Comparison of ENCODE assay signal across 8 cellular contexts in genomic region chr19:912181-913079, GRCh38. TPM values are rescaled to one million over a fixed set of nuclear protein-coding genes. Genes with fewer than 3 reads are reported as not detected.
DNase-seq lines count a peak whose midpoint lies in the region; ATAC-seq, FAIRE-seq and TF ChIP-seq lines count a peak whose summit lies in the region.

No MANE protein-coding gene starts in this region.

- H3K4me2 ChIP-seq in BLaER1, result peak overlapping the region; percentile 59
- H3K4me2 ChIP-seq in HepG2 (ENCODE audit: low read depth, low read length), result peak overlapping the region; percentile 23

- peak overlapping the region; percentile 84 for H3K27ac ChIP-seq in BLaER1
- peak overlapping the region; percentile 57 for H3K27ac ChIP-seq in HUES48 (ENCODE audit: low read depth, low read length)
- H3K27ac ChIP-seq in ascending aorta, result peak overlapping the region; percentile 74 to 79
- H3K27ac ChIP-seq in HepG2 (ENCODE audit: extremely low read length, insufficient read depth, low read length), result peak overlapping the region; percentile 26
- peak overlapping the region; percentile 47 to 71 for H3K27ac ChIP-seq in thoracic aorta

- CTCF ChIA-PET in HepG2 (lab: Yijun Ruan, JAX; ENCODE audit: low intra/inter-chr PET ratio, low total read pairs), result no interaction called here

- peaks cover 18% of the 10 kb centered on the region for H3K79me2 ChIP-seq in HepG2 (ENCODE audit: insufficient read depth, low read length)

- in situ Hi-C loops in HepG2 (cut with HindIII; ENCODE audit: extremely low pct_ligation_motif_present, low pct_unique_long_range_greater_than_20kb), result no loop called here

- 0 out of 2 replicates have a peak, but pooled peaks cover 5% of the 10 kb centered on the region for H3K36me3 ChIP-seq in BLaER1
- no peaks in the 10 kb centered on the region for H3K36me3 ChIP-seq in HUES48 (ENCODE audit: control insufficient read depth, insufficient read depth, low read length)
- H3K36me3 ChIP-seq in ascending aorta, result no peaks in the 10 kb centered on the region
- H3K36me3 ChIP-seq in HepG2 (replicated peaks in 1 of 2; ENCODE audit: control insufficient read depth in 1 of 2, insufficient read depth in 2 of 2, low read length in 2 of 2), result no peaks in the 10 kb centered on the region
- H3K36me3 ChIP-seq in thoracic aorta, result no peaks in the 10 kb centered on the region

- 26% methylated on average over 64 of the region's 69 CpGs for WGBS in HepG2 (ENCODE audit: low lambda C conversion rate)

- H3K9ac ChIP-seq in BLaER1 (peak overlapping the region; percentile 86), HUES48 (ENCODE audit: low read depth, low read length) (no peak overlapping the region), HepG2 (ENCODE audit: insufficient read depth, low read depth, low read length) (peak overlapping the region; percentile 73; the same call in 1 of the 2 replicates)

- H3K9me3 ChIP-seq in BLaER1, result no peaks in the 10 kb centered on the region
- no peaks in the 10 kb centered on the region for H3K9me3 ChIP-seq in HUES48 (ENCODE audit: control insufficient read depth, insufficient read depth, low read length)
- H3K9me3 ChIP-seq in ascending aorta, result no peaks in the 10 kb centered on the region
- no peaks in the 10 kb centered on the region for H3K9me3 ChIP-seq in HepG2 (ENCODE audit: low read length)
- H3K9me3 ChIP-seq in thoracic aorta, result no peaks in the 10 kb centered on the region

- FAIRE-seq in HepG2 (lab: Jason Lieb, UNC), result no peak

- ATAC-seq in HepG2 (no peak), thoracic aorta (ENCODE audit: insufficient number of reproducible peaks, low FRiP score, low read depth) (peak; percentile 51), HG03135 (IDR thresholded peaks at IDR 0.05; ENCODE audit: unreplicated experiment) (no peak)

- H3K27me3 ChIP-seq in BLaER1, result peaks cover 31% of the 10 kb centered on the region
- H3K27me3 ChIP-seq in HUES48 (ENCODE audit: control insufficient read depth, insufficient read depth, low read length), result peaks cover 18% of the 10 kb centered on the region
- peaks cover 7% of the 10 kb centered on the region for H3K27me3 ChIP-seq in ascending aorta
- H3K27me3 ChIP-seq in HepG2 (ENCODE audit: control insufficient read depth in 1 of 2, insufficient read depth in 2 of 2, low read length in 2 of 2), result no peaks in the 10 kb centered on the region; a peak in 1 of 5 replicates
- no peaks in the 10 kb centered on the region for H3K27me3 ChIP-seq in thoracic aorta (replicated peaks; ENCODE audit: insufficient read depth)

- H3K4me1 ChIP-seq in BLaER1, result peaks cover 42% of the 10 kb centered on the region
- no peaks in the 10 kb centered on the region for H3K4me1 ChIP-seq in HUES48 (ENCODE audit: control insufficient read depth, insufficient read depth, low read length)
- peaks cover 2 to 12% of the 10 kb centered on the region in 2 donors for H3K4me1 ChIP-seq in ascending aorta
- H3K4me1 ChIP-seq in HepG2 (ENCODE audit: insufficient read depth, low read length), result peaks cover 32% of the 10 kb centered on the region
- H3K4me1 ChIP-seq in thoracic aorta (ENCODE audit: control insufficient read depth in 1 of 2, low read depth in 2 of 2), result peaks cover 11 to 13% of the 10 kb centered on the region in 2 donors

- H2AFZ ChIP-seq in HepG2 (ENCODE audit: low read length), result no peak overlapping the region

- BruUV-seq in HepG2 (replicated peaks; lab: Mats Ljungman, UMichigan), result no TSS peak

- intact Hi-C loops in ascending aorta (cut with DNase I), result loop anchor here (1.0 to 5.0 kb wide), 2 partner anchors 19 to 115 kb away; partner anchors contain the start of genes MED16, PTBP1 and RNU6-9
- intact Hi-C loops in HepG2 (cut with micrococcal nuclease; ENCODE audit: unreplicated experiment), result no loop called here

- DNase-seq in ascending aorta (ENCODE audit: low spot score in 2 of 2) (no peak), HepG2 (ENCODE audit: low spot score) (no peak), thoracic aorta (ENCODE audit: low spot score) (no peak), GOT3 (lab: John Stamatoyannopoulos, UW) (no peak), SHP77 (lab: John Stamatoyannopoulos, UW) (no peak)

- H4K20me1 ChIP-seq in BLaER1, result peaks cover 47% of the 10 kb centered on the region
- no peaks in the 10 kb centered on the region; the same call in 1 of the 2 replicates for H4K20me1 ChIP-seq in HepG2 (ENCODE audit: insufficient read depth, low read length)

- TF ChIP-seq CTCF in ascending aorta (IDR thresholded peaks at IDR 0.05) (no peak), HepG2 (CRISPR knock-in tag; IDR thresholded peaks at IDR 0.05) (no peak), thoracic aorta (IDR thresholded peaks at IDR 0.05) (no peak)

- H3K4me3 ChIP-seq in BLaER1 (peak overlapping the region; percentile 90), HUES48 (ENCODE audit: low read depth, low read length) (peak overlapping the region; percentile 72), ascending aorta (peak overlapping the region; percentile 93 to 95), HepG2 (replicated peaks in 1 of 3; ENCODE audit: insufficient read depth in 1 of 3, low read depth in 2 of 3, low read length in 3 of 3) (peak overlapping the region; percentile 69 to 97 (median 90); a peak in 4 of 6 replicates), thoracic aorta (peak overlapping the region; percentile 96)

- TF ChIP-seq RAD21 in HepG2 (CRISPR knock-in tag; IDR thresholded peaks at IDR 0.05), result no peak

- POLR2A ChIA-PET in HepG2 (lab: Yijun Ruan, JAX), result no interaction called here

- no peak for TF ChIP-seq POLR2A in HepG2 (IDR thresholded peaks at IDR 0.05; ENCODE audit: insufficient read depth in 1 of 2, low read depth in 2 of 2, low read length in 2 of 2)

- TF ChIP-seq EP300 in HepG2 (IDR thresholded peaks at IDR 0.05; ENCODE audit: low read depth in 2 of 2, low read length in 2 of 2), result no peak
- no peak for TF ChIP-seq EP300 in HepG2 (CRISPR knock-in tag; IDR thresholded peaks at IDR 0.05; ENCODE audit: borderline replicate concordance)

RNA-seq across cellular contexts. Expression of gene R3HDM4, which starts 0.6 kb away (rescaled TPM):
- 81.5 TPM for total RNA-seq in ascending aorta
- total RNA-seq in HepG2 (2016; rRNA removed; fragmentation: Illumina TruSeq; extraction: Trizol), result 21.8 and 26.2 TPM in 2 replicates
- 17.5 and 31.0 TPM in 2 replicates for total RNA-seq in HepG2 (2016; cell fraction: cytosol; rRNA removed; fragmentation: Illumina TruSeq; extraction: Trizol; ENCODE audit: low read depth)
- total RNA-seq in HepG2 (2016; cell fraction: insoluble cytoplasmic fraction; rRNA removed; fragmentation: Illumina TruSeq; extraction: Trizol), result 22.0 and 24.7 TPM in 2 replicates
- total RNA-seq in HepG2 (2016; cell fraction: membrane; rRNA removed; fragmentation: Illumina TruSeq; extraction: Trizol), result 29.7 and 34.2 TPM in 2 replicates
- 16.4 and 18.7 TPM in 2 replicates for total RNA-seq in HepG2 (2016; cell fraction: nucleus; rRNA removed; fragmentation: Illumina TruSeq; extraction: Trizol)
- 26.9 and 40.4 TPM in 2 replicates for polyA plus RNA-seq in HepG2 (2011; rRNA removed)
- polyA plus RNA-seq in HepG2 (2011; cell fraction: cytosol; rRNA removed), result 30.7 and 39.0 TPM in 2 replicates
- polyA plus RNA-seq in HepG2 (2011; cell fraction: nucleus; rRNA removed), result 57.8 and 68.0 TPM in 2 replicates
- 22.6 and 31.3 TPM in 2 replicates for polyA plus RNA-seq in HepG2 (2012)
- polyA plus RNA-seq in HepG2 (2016; cell fraction: cytosol; fragmentation: Illumina TruSeq; extraction: Trizol; ENCODE audit: low read depth), result 24.5 and 25.3 TPM in 2 replicates
- polyA plus RNA-seq in HepG2 (2016; cell fraction: insoluble cytoplasmic fraction; fragmentation: Illumina TruSeq; extraction: Trizol; ENCODE audit: low read depth), result 39.3 and 43.4 TPM in 2 replicates
- polyA plus RNA-seq in HepG2 (2016; cell fraction: membrane; fragmentation: Illumina TruSeq; extraction: Trizol; ENCODE audit: low read depth), result 44.4 and 45.0 TPM in 2 replicates
- 58.7 and 76.5 TPM in 2 replicates for polyA plus RNA-seq in HepG2 (2016; cell fraction: nucleus; fragmentation: Illumina TruSeq; extraction: Trizol; ENCODE audit: insufficient read depth, low read depth)
- polyA minus RNA-seq in HepG2 (2011; rRNA and poly(A)+ RNA removed; ENCODE audit: low replicate concordance), result 15.6 and 40.4 TPM in 2 replicates
- 11.7 and 15.6 TPM in 2 replicates for polyA minus RNA-seq in HepG2 (2011; cell fraction: cytosol; rRNA and poly(A)+ RNA removed)
- polyA minus RNA-seq in HepG2 (2011; cell fraction: nucleus; rRNA and poly(A)+ RNA removed), result 8.1 and 9.8 TPM in 2 replicates
- 10 to 100 TPM; 37.6 to 42.4 TPM for total RNA-seq in thoracic aorta

RNA-seq across cellular contexts. Expression of gene KISS1R, which starts 4.7 kb away (rescaled TPM):
- not detected for total RNA-seq in ascending aorta
- 3.9 and 10.2 TPM in 2 replicates for total RNA-seq in HepG2 (2016; rRNA removed; fragmentation: Illumina TruSeq; extraction: Trizol)
- total RNA-seq in HepG2 (2016; cell fraction: cytosol; rRNA removed; fragmentation: Illumina TruSeq; extraction: Trizol; ENCODE audit: low read depth), result 4.7 and 5.1 TPM in 2 replicates
- total RNA-seq in HepG2 (2016; cell fraction: insoluble cytoplasmic fraction; rRNA removed; fragmentation: Illumina TruSeq; extraction: Trizol), result 3.2 and 9.6 TPM in 2 replicates
- total RNA-seq in HepG2 (2016; cell fraction: membrane; rRNA removed; fragmentation: Illumina TruSeq; extraction: Trizol), result 7.1 and 8.6 TPM in 2 replicates
- total RNA-seq in HepG2 (2016; cell fraction: nucleus; rRNA removed; fragmentation: Illumina TruSeq; extraction: Trizol), result 8.2 and 8.4 TPM in 2 replicates
- polyA plus RNA-seq in HepG2 (2011; rRNA removed), result 1.1 and 1.5 TPM in 2 replicates
- polyA plus RNA-seq in HepG2 (2011; cell fraction: cytosol; rRNA removed), result 1.6 and 3.0 TPM in 2 replicates
- 10.4 and 11.9 TPM in 2 replicates for polyA plus RNA-seq in HepG2 (2011; cell fraction: nucleus; rRNA removed)
- polyA plus RNA-seq in HepG2 (2012), result 2.8 and 4.0 TPM in 2 replicates
- 3.6 and 4.4 TPM in 2 replicates for polyA plus RNA-seq in HepG2 (2016; cell fraction: cytosol; fragmentation: Illumina TruSeq; extraction: Trizol; ENCODE audit: low read depth)
- 4.2 and 5.9 TPM in 2 replicates for polyA plus RNA-seq in HepG2 (2016; cell fraction: insoluble cytoplasmic fraction; fragmentation: Illumina TruSeq; extraction: Trizol; ENCODE audit: low read depth)
- polyA plus RNA-seq in HepG2 (2016; cell fraction: membrane; fragmentation: Illumina TruSeq; extraction: Trizol; ENCODE audit: low read depth), result 4.5 and 6.0 TPM in 2 replicates
- polyA plus RNA-seq in HepG2 (2016; cell fraction: nucleus; fragmentation: Illumina TruSeq; extraction: Trizol; ENCODE audit: insufficient read depth, low read depth), result 15.3 and 19.1 TPM in 2 replicates
- 5.9 TPM in 1 of 2 replicates, not detected in the other for polyA minus RNA-seq in HepG2 (2011; rRNA and poly(A)+ RNA removed; ENCODE audit: low replicate concordance)
- polyA minus RNA-seq in HepG2 (2011; cell fraction: cytosol; rRNA and poly(A)+ RNA removed), result 2.4 and 3.7 TPM in 2 replicates
- polyA minus RNA-seq in HepG2 (2011; cell fraction: nucleus; rRNA and poly(A)+ RNA removed), result 0.50 and 0.77 TPM in 2 replicates
- not detected for total RNA-seq in thoracic aorta

RNA-seq across cellular contexts. Expression of gene ARID3A, which starts 13.4 kb away (rescaled TPM):
- total RNA-seq in ascending aorta, result 55.3 TPM
- 53.8 and 71.3 TPM in 2 replicates for total RNA-seq in HepG2 (2016; rRNA removed; fragmentation: Illumina TruSeq; extraction: Trizol)
- 26.5 and 31.5 TPM in 2 replicates for total RNA-seq in HepG2 (2016; cell fraction: cytosol; rRNA removed; fragmentation: Illumina TruSeq; extraction: Trizol; ENCODE audit: low read depth)
- 41.5 and 68.9 TPM in 2 replicates for total RNA-seq in HepG2 (2016; cell fraction: insoluble cytoplasmic fraction; rRNA removed; fragmentation: Illumina TruSeq; extraction: Trizol)
- 56.8 and 62.2 TPM in 2 replicates for total RNA-seq in HepG2 (2016; cell fraction: membrane; rRNA removed; fragmentation: Illumina TruSeq; extraction: Trizol)
- 35.6 and 47.1 TPM in 2 replicates for total RNA-seq in HepG2 (2016; cell fraction: nucleus; rRNA removed; fragmentation: Illumina TruSeq; extraction: Trizol)
- 77.9 and 102 TPM in 2 replicates for polyA plus RNA-seq in HepG2 (2011; rRNA removed)
- polyA plus RNA-seq in HepG2 (2011; cell fraction: cytosol; rRNA removed), result 44.7 and 68.0 TPM in 2 replicates
- polyA plus RNA-seq in HepG2 (2011; cell fraction: nucleus; rRNA removed), result 150 and 160 TPM in 2 replicates
- 78.6 and 99.3 TPM in 2 replicates for polyA plus RNA-seq in HepG2 (2012)
- polyA plus RNA-seq in HepG2 (2016; cell fraction: cytosol; fragmentation: Illumina TruSeq; extraction: Trizol; ENCODE audit: low read depth), result 31.0 and 31.3 TPM in 2 replicates
- polyA plus RNA-seq in HepG2 (2016; cell fraction: insoluble cytoplasmic fraction; fragmentation: Illumina TruSeq; extraction: Trizol; ENCODE audit: low read depth), result 58.1 and 70.4 TPM in 2 replicates
- 47.1 and 58.2 TPM in 2 replicates for polyA plus RNA-seq in HepG2 (2016; cell fraction: membrane; fragmentation: Illumina TruSeq; extraction: Trizol; ENCODE audit: low read depth)
- 76.0 and 89.6 TPM in 2 replicates for polyA plus RNA-seq in HepG2 (2016; cell fraction: nucleus; fragmentation: Illumina TruSeq; extraction: Trizol; ENCODE audit: insufficient read depth, low read depth)
- polyA minus RNA-seq in HepG2 (2011; rRNA and poly(A)+ RNA removed; ENCODE audit: low replicate concordance), result 15.5 and 299 TPM in 2 replicates
- 163 and 199 TPM in 2 replicates for polyA minus RNA-seq in HepG2 (2011; cell fraction: cytosol; rRNA and poly(A)+ RNA removed)
- polyA minus RNA-seq in HepG2 (2011; cell fraction: nucleus; rRNA and poly(A)+ RNA removed), result 48.5 and 77.1 TPM in 2 replicates
- 10 to 100 TPM in 1 of 2 donors, 1 to 10 TPM in 1; 3.3 to 11.2 TPM for total RNA-seq in thoracic aorta

RNA-seq across cellular contexts. Expression of gene RNU6-9, which starts 19.1 kb away (rescaled TPM):
- not detected for total RNA-seq in ascending aorta
- under 0.01 TPM in 1 of 2 replicates, not detected in the other for total RNA-seq in HepG2 (2016; rRNA removed; fragmentation: Illumina TruSeq; extraction: Trizol)
- under 0.01 TPM in 2 replicates for total RNA-seq in HepG2 (2016; cell fraction: cytosol; rRNA removed; fragmentation: Illumina TruSeq; extraction: Trizol; ENCODE audit: low read depth)
- under 0.01 TPM in 1 of 2 replicates, not detected in the other for total RNA-seq in HepG2 (2016; cell fraction: insoluble cytoplasmic fraction; rRNA removed; fragmentation: Illumina TruSeq; extraction: Trizol)
- total RNA-seq in HepG2 (2016; cell fraction: membrane; rRNA removed; fragmentation: Illumina TruSeq; extraction: Trizol), result under 0.01 TPM in 1 of 2 replicates, not detected in the other
- not detected in 2 replicates for total RNA-seq in HepG2 (2016; cell fraction: nucleus; rRNA removed; fragmentation: Illumina TruSeq; extraction: Trizol)
- not detected in 2 replicates for polyA plus RNA-seq in HepG2 (2011; rRNA removed)
- polyA plus RNA-seq in HepG2 (2011; cell fraction: cytosol; rRNA removed), result not detected in 2 replicates
- not detected in 2 replicates for polyA plus RNA-seq in HepG2 (2011; cell fraction: nucleus; rRNA removed)
- not detected in 2 replicates for polyA plus RNA-seq in HepG2 (2012)
- not detected in 2 replicates for polyA plus RNA-seq in HepG2 (2016; cell fraction: cytosol; fragmentation: Illumina TruSeq; extraction: Trizol; ENCODE audit: low read depth)
- not detected in 2 replicates for polyA plus RNA-seq in HepG2 (2016; cell fraction: insoluble cytoplasmic fraction; fragmentation: Illumina TruSeq; extraction: Trizol; ENCODE audit: low read depth)
- not detected in 2 replicates for polyA plus RNA-seq in HepG2 (2016; cell fraction: membrane; fragmentation: Illumina TruSeq; extraction: Trizol; ENCODE audit: low read depth)
- not detected in 2 replicates for polyA plus RNA-seq in HepG2 (2016; cell fraction: nucleus; fragmentation: Illumina TruSeq; extraction: Trizol; ENCODE audit: insufficient read depth, low read depth)
- under 0.01 TPM in 1 of 2 replicates, not detected in the other for polyA minus RNA-seq in HepG2 (2011; rRNA and poly(A)+ RNA removed; ENCODE audit: low replicate concordance)
- under 0.01 TPM in 1 of 2 replicates, not detected in the other for polyA minus RNA-seq in HepG2 (2011; cell fraction: cytosol; rRNA and poly(A)+ RNA removed)
- not detected in 2 replicates for polyA minus RNA-seq in HepG2 (2011; cell fraction: nucleus; rRNA and poly(A)+ RNA removed)
- total RNA-seq in thoracic aorta, result not detected

RNA-seq across cellular contexts. Expression of gene MED16, which starts 19.4 kb away (rescaled TPM):
- total RNA-seq in ascending aorta (73.2 TPM), HepG2 (2016; rRNA removed; fragmentation: Illumina TruSeq; extraction: Trizol) (14.8 and 18.4 TPM in 2 replicates), thoracic aorta (10 to 100 TPM; 29.1 to 38.0 TPM)
- 6.4 and 6.7 TPM in 2 replicates for total RNA-seq in HepG2 (2016; cell fraction: cytosol; rRNA removed; fragmentation: Illumina TruSeq; extraction: Trizol; ENCODE audit: low read depth)
- total RNA-seq in HepG2 (2016; cell fraction: insoluble cytoplasmic fraction; rRNA removed; fragmentation: Illumina TruSeq; extraction: Trizol), result 14.0 and 16.4 TPM in 2 replicates
- 12.3 and 14.3 TPM in 2 replicates for total RNA-seq in HepG2 (2016; cell fraction: membrane; rRNA removed; fragmentation: Illumina TruSeq; extraction: Trizol)
- total RNA-seq in HepG2 (2016; cell fraction: nucleus; rRNA removed; fragmentation: Illumina TruSeq; extraction: Trizol), result 11.3 and 13.2 TPM in 2 replicates
- 13.3 and 16.9 TPM in 2 replicates for polyA plus RNA-seq in HepG2 (2011; rRNA removed)
- 17.9 and 30.0 TPM in 2 replicates for polyA plus RNA-seq in HepG2 (2011; cell fraction: cytosol; rRNA removed)
- 45.6 and 56.5 TPM in 2 replicates for polyA plus RNA-seq in HepG2 (2011; cell fraction: nucleus; rRNA removed)
- polyA plus RNA-seq in HepG2 (2012), result 19.2 and 24.7 TPM in 2 replicates
- 7.2 and 8.1 TPM in 2 replicates for polyA plus RNA-seq in HepG2 (2016; cell fraction: cytosol; fragmentation: Illumina TruSeq; extraction: Trizol; ENCODE audit: low read depth)
- polyA plus RNA-seq in HepG2 (2016; cell fraction: insoluble cytoplasmic fraction; fragmentation: Illumina TruSeq; extraction: Trizol; ENCODE audit: low read depth), result 21.8 and 29.1 TPM in 2 replicates
- polyA plus RNA-seq in HepG2 (2016; cell fraction: membrane; fragmentation: Illumina TruSeq; extraction: Trizol; ENCODE audit: low read depth), result 15.5 and 16.0 TPM in 2 replicates
- polyA plus RNA-seq in HepG2 (2016; cell fraction: nucleus; fragmentation: Illumina TruSeq; extraction: Trizol; ENCODE audit: insufficient read depth, low read depth), result 24.9 and 32.1 TPM in 2 replicates
- 17.7 and 77.2 TPM in 2 replicates for polyA minus RNA-seq in HepG2 (2011; rRNA and poly(A)+ RNA removed; ENCODE audit: low replicate concordance)
- 45.1 and 51.0 TPM in 2 replicates for polyA minus RNA-seq in HepG2 (2011; cell fraction: cytosol; rRNA and poly(A)+ RNA removed)
- 14.5 and 15.0 TPM in 2 replicates for polyA minus RNA-seq in HepG2 (2011; cell fraction: nucleus; rRNA and poly(A)+ RNA removed)

Comparison
In these comparisons a context has a peak if more than half of its experiments do, and no peak if none do; other contexts are left out.
1. H3K27ac ChIP-seq: peak in every context shown above with its lines; median percentile 84 in BLaER1; 76 in ascending aorta; 59 in thoracic aorta; 57 in HUES48; 26 in HepG2.